ENCODE assay signal across 26 cellular contexts in genomic region chr14:51067306-51067705, GRCh38. TPM values are rescaled to one million over a fixed set of nuclear protein-coding genes. Genes with fewer than 3 reads are reported as not detected.
A peak's percentile ranks its signal among the peaks of the same experiment; 100 is the strongest.
DNase-seq lines count a peak whose midpoint lies in the region; ATAC-seq, FAIRE-seq and TF ChIP-seq lines count a peak whose summit lies in the region.
"Had no signal": no experiment of that assay in that cellular context is flagged by ENCODE, and none has a peak within 500 bp of the region (broad histone marks: within the 10 kb centered on the region; RNA-seq: fewer than 3 reads in every experiment).

No MANE protein-coding gene starts in this region.

- ATAC-seq in HepG2 (no peak), right lobe of liver (no peak), GM18870 (IDR thresholded peaks at IDR 0.05; ENCODE audit: unreplicated experiment) (no peak)
- ATAC-seq: A549, HCT116 had no signal

- H3K9ac ChIP-seq in HepG2 (ENCODE audit: insufficient read depth, low read depth, low read length) (no peak overlapping the region), neuronal stem cell (ENCODE audit: low read depth, low read length, poor library complexity) (no peak overlapping the region)

- BruUV-seq in HepG2 (replicated peaks; lab: Mats Ljungman, UMichigan) (no TSS peak), MCF 10A (replicated peaks; lab: Mats Ljungman, UMichigan) (no TSS peak)

- H3K4me1 Mint-ChIP-seq in chondrocyte (ENCODE audit: low read depth) (peaks cover 46% of the 10 kb centered on the region), MCF 10A (ENCODE audit: insufficient read depth, unreplicated experiment) (no peaks in the 10 kb centered on the region)
- H3K4me1 Mint-ChIP-seq: B cell; CD4-positive, CD25-positive, alpha-beta regulatory T cell; CD8-positive, alpha-beta memory T cell had no signal

- H2BK15ac ChIP-seq in neuronal stem cell (ENCODE audit: low read length), result no peak overlapping the region

- H3K9me3 ChIP-seq in HepG2 (ENCODE audit: low read length), result no peaks in the 10 kb centered on the region
- H3K9me3 ChIP-seq in right lobe of liver, result no peaks in the 10 kb centered on the region
- peaks cover 0 to 9% of the 10 kb centered on the region in 2 donors for H3K9me3 ChIP-seq in neuronal stem cell (replicated peaks in 1 of 2; ENCODE audit: control insufficient read depth in 2 of 2, insufficient read depth in 1 of 2, low read depth in 1 of 2, low read length in 2 of 2)
- no peaks in the 10 kb centered on the region for H3K9me3 ChIP-seq in uterus

- no peak overlapping the region for H2AK5ac ChIP-seq in neuronal stem cell (ENCODE audit: low read depth, low read length)

- no peaks in the 10 kb centered on the region for H3K27me3 Mint-ChIP-seq in chondrocyte (ENCODE audit: low read depth)
- H3K27me3 Mint-ChIP-seq in MCF 10A (ENCODE audit: insufficient read depth, unreplicated experiment), result no peaks in the 10 kb centered on the region

- TF ChIP-seq RAD21 in HepG2 (CRISPR knock-in tag; IDR thresholded peaks at IDR 0.05), result no peak

- H3K4me3 ChIP-seq in HepG2 (replicated peaks in 1 of 3; ENCODE audit: insufficient read depth in 1 of 3, low read depth in 2 of 3, low read length in 3 of 3), result no peak overlapping the region
- no peak overlapping the region for H3K4me3 ChIP-seq in right lobe of liver
- H3K4me3 ChIP-seq in neuronal stem cell (ENCODE audit: low read length in 2 of 2), result peak overlapping the region in 1 of 2 donors; percentile 16
- H3K4me3 ChIP-seq in uterus, result no peak overlapping the region
- H3K4me3 ChIP-seq: A549 had no signal

- intact Hi-C loops in HepG2 (cut with micrococcal nuclease; ENCODE audit: unreplicated experiment), result no loop called here
- intact Hi-C loops in right lobe of liver (cut with DNase I), result no loop called here
- intact Hi-C loops in uterus (cut with DNase I; ENCODE audit: low total_unique reads), result no loop called here
- intact Hi-C loops in MCF 10A (cut with micrococcal nuclease), result no loop called here

- DNase-seq in HepG2 (ENCODE audit: low spot score) (no peak), right lobe of liver (no peak), chondrocyte (ENCODE audit: low spot score) (no peak), neuronal stem cell (ENCODE audit: low spot score) (no peak), uterus (no peak), NCI-H2107 (lab: John Stamatoyannopoulos, UW) (no peak), MCF 10A (ENCODE audit: unreplicated experiment) (no peak)
- DNase-seq: C1 segment of cervical spinal cord; CD4-positive, CD25-positive, alpha-beta regulatory T cell; CD8-positive, alpha-beta memory T cell; COR-L47; DMS 273 treated with DMSO at 0.1 percent for 48 hours; DMS53; DND-41; GOT3; H7 had no signal

- CTCF ChIA-PET in HepG2 (lab: Yijun Ruan, JAX; ENCODE audit: low intra/inter-chr PET ratio, low total read pairs) (no interaction called here), MCF 10A (lab: Yijun Ruan, JAX) (interaction anchor here (0.6 kb wide), 1 partner anchor 20 kb away, joined by 3 read pairs; no protein-coding TSS in a partner anchor)

- H3K4ac ChIP-seq in neuronal stem cell (ENCODE audit: low read length), result no peak overlapping the region

- H2BK12ac ChIP-seq in neuronal stem cell (ENCODE audit: low read length), result no peak overlapping the region

- no peak overlapping the region for H2BK120ac ChIP-seq in neuronal stem cell (ENCODE audit: low read depth, low read length)

- H3K27ac Mint-ChIP-seq in chondrocyte (ENCODE audit: unreplicated experiment) (peak overlapping the region; percentile 46), MCF 10A (ENCODE audit: low read depth, unreplicated experiment) (no peak overlapping the region)
- H3K27ac Mint-ChIP-seq: B cell; CD4-positive, CD25-positive, alpha-beta regulatory T cell; CD8-positive, alpha-beta memory T cell; IgD-negative memory B cell had no signal

- H3K36me3 ChIP-seq in HepG2 (replicated peaks in 1 of 2; ENCODE audit: control insufficient read depth in 1 of 2, insufficient read depth in 2 of 2, low read length in 2 of 2) (no peaks in the 10 kb centered on the region), right lobe of liver (no peaks in the 10 kb centered on the region), neuronal stem cell (replicated peaks in 1 of 2; ENCODE audit: control insufficient read depth in 2 of 2, insufficient read depth in 2 of 2, low read length in 2 of 2) (no peaks in the 10 kb centered on the region), uterus (no peaks in the 10 kb centered on the region)

- no peak overlapping the region for H3K14ac ChIP-seq in neuronal stem cell (ENCODE audit: low read length)

- H4K20me1 ChIP-seq in HepG2 (ENCODE audit: insufficient read depth, low read length), result no peaks in the 10 kb centered on the region

- H2AFZ ChIP-seq in HepG2 (ENCODE audit: low read length) (no peak overlapping the region), neuronal stem cell (ENCODE audit: low read length) (peak overlapping the region; percentile 28)

- no peak overlapping the region for H4K91ac ChIP-seq in neuronal stem cell (ENCODE audit: low read depth, low read length, poor library complexity)

- TF ChIP-seq EP300 in HepG2 (IDR thresholded peaks at IDR 0.05; ENCODE audit: low read depth in 2 of 2, low read length in 2 of 2) (no peak), HepG2 (CRISPR knock-in tag; IDR thresholded peaks at IDR 0.05; ENCODE audit: borderline replicate concordance) (no peak)

- no peak for TF ChIP-seq CTCF in HepG2 (CRISPR knock-in tag; IDR thresholded peaks at IDR 0.05)
- no peak for TF ChIP-seq CTCF in right lobe of liver (IDR thresholded peaks at IDR 0.05)
- no peak for TF ChIP-seq CTCF in chondrocyte (IDR thresholded peaks at IDR 0.05)
- no peak for TF ChIP-seq CTCF in uterus (IDR thresholded peaks at IDR 0.05)
- TF ChIP-seq CTCF in MCF 10A (IDR thresholded peaks at IDR 0.05; ENCODE audit: unreplicated experiment), result no peak

- H3K4me1 ChIP-seq in HepG2 (ENCODE audit: insufficient read depth, low read length) (no peaks in the 10 kb centered on the region), right lobe of liver (no peaks in the 10 kb centered on the region), neuronal stem cell (ENCODE audit: control insufficient read depth in 2 of 2, insufficient read depth in 1 of 2, low read depth in 1 of 2, low read length in 2 of 2) (peaks cover 2 to 3% of the 10 kb centered on the region in 2 donors), uterus (no peaks in the 10 kb centered on the region)

- H3K18ac ChIP-seq in neuronal stem cell (ENCODE audit: low read length), result peak overlapping the region; percentile 44

- no peak for TF ChIP-seq POLR2A in HepG2 (IDR thresholded peaks at IDR 0.05; ENCODE audit: insufficient read depth in 1 of 2, low read depth in 2 of 2, low read length in 2 of 2)
- TF ChIP-seq POLR2A in right lobe of liver (IDR thresholded peaks at IDR 0.05), result no peak
- TF ChIP-seq POLR2A in uterus (IDR thresholded peaks at IDR 0.05), result no peak

- H3K4me2 ChIP-seq in HepG2 (ENCODE audit: low read depth, low read length) (no peak overlapping the region), neuronal stem cell (ENCODE audit: insufficient read depth, low read length, poor library complexity, severe bottlenecking) (no peak overlapping the region)
- H3K4me2 ChIP-seq: A549 had no signal

- H3K4me3 Mint-ChIP-seq in chondrocyte (ENCODE audit: unreplicated experiment), result no peak overlapping the region
- H3K4me3 Mint-ChIP-seq in MCF 10A (ENCODE audit: unreplicated experiment), result no peak overlapping the region
- H3K4me3 Mint-ChIP-seq: B cell; CD4-positive, CD25-positive, alpha-beta regulatory T cell; CD8-positive, alpha-beta memory T cell; IgD-negative memory B cell had no signal

- in situ Hi-C loops in HepG2 (cut with HindIII; ENCODE audit: extremely low pct_ligation_motif_present, low pct_unique_long_range_greater_than_20kb), result no loop called here

- peaks cover 7% of the 10 kb centered on the region for H3K36me3 Mint-ChIP-seq in chondrocyte (ENCODE audit: low read depth)
- no peaks in the 10 kb centered on the region for H3K36me3 Mint-ChIP-seq in MCF 10A (ENCODE audit: insufficient read depth, unreplicated experiment)
- H3K36me3 Mint-ChIP-seq: CD4-positive, CD25-positive, alpha-beta regulatory T cell had no signal

- FAIRE-seq in HepG2 (lab: Jason Lieb, UNC), result no peak
- FAIRE-seq: A549, G401.6, GM12892, GM18507, HTR-8/SVneo had no signal

- no peak overlapping the region for H3K27ac ChIP-seq in HepG2 (ENCODE audit: extremely low read length, insufficient read depth, low read length)
- no peak overlapping the region for H3K27ac ChIP-seq in right lobe of liver
- no peak overlapping the region for H3K27ac ChIP-seq in neuronal stem cell (replicated peaks; ENCODE audit: low read length)
- peak overlapping the region; percentile 41 to 74 for H3K27ac ChIP-seq in uterus
- H3K27ac ChIP-seq: 22Rv1, A549 had no signal

- H3K23ac ChIP-seq in neuronal stem cell (ENCODE audit: low read depth, low read length, poor library complexity), result no peak overlapping the region

- no peak overlapping the region for H2BK5ac ChIP-seq in neuronal stem cell (ENCODE audit: low read length)

- no peaks in the 10 kb centered on the region for H3K79me1 ChIP-seq in neuronal stem cell (ENCODE audit: low read depth, low read length)

- POLR2A ChIA-PET in HepG2 (lab: Yijun Ruan, JAX), result no interaction called here
- POLR2A ChIA-PET in MCF 10A (lab: Yijun Ruan, JAX), result no interaction called here

- H3K27me3 ChIP-seq in HepG2 (ENCODE audit: control insufficient read depth in 1 of 2, insufficient read depth in 2 of 2, low read length in 2 of 2), result no peaks in the 10 kb centered on the region; a peak in 1 of 5 replicates
- no peaks in the 10 kb centered on the region for H3K27me3 ChIP-seq in right lobe of liver
- H3K27me3 ChIP-seq in neuronal stem cell (ENCODE audit: control insufficient read depth in 3 of 3, insufficient read depth in 3 of 3, low read depth in 1 of 3, low read length in 3 of 3), result no peaks in the 10 kb centered on the region
- no peaks in the 10 kb centered on the region for H3K27me3 ChIP-seq in uterus

- 3% methylated on average over 4 of the region's 4 CpGs for WGBS in HepG2 (ENCODE audit: low lambda C conversion rate)
- WGBS in right lobe of liver (ENCODE audit: insufficient coverage, low coverage, low lambda C conversion rate, missing lambda C conversion rate), result 79% methylated on average over 4 of the region's 4 CpGs
- no CpG with 5 or more reads among the region's 4 CpGs for WGBS in neuronal stem cell (ENCODE audit: extremely low coverage in 2 of 2, insufficient read length in 2 of 2, insufficient replicate concordance in 1 of 2), 2 donors

- H3K79me2 ChIP-seq in HepG2 (ENCODE audit: insufficient read depth, low read length), result no peaks in the 10 kb centered on the region

- H3K9me3 Mint-ChIP-seq in chondrocyte (ENCODE audit: low read depth), result peaks cover 28% of the 10 kb centered on the region
- peaks cover 12% of the 10 kb centered on the region for H3K9me3 Mint-ChIP-seq in MCF 10A (ENCODE audit: unreplicated experiment)

- H4K8ac ChIP-seq in neuronal stem cell (ENCODE audit: low read depth, low read length), result no peak overlapping the region

RNA-seq across cellular contexts. Expression of gene TRIM9, which starts 27.6 kb away (rescaled TPM):
- total RNA-seq in HepG2 (2016; rRNA removed; fragmentation: Illumina TruSeq; extraction: Trizol) (0.04 TPM in 1 of 2 replicates, not detected in the other), right lobe of liver (1 to 10 TPM in 1 of 6 experiments, under 1 TPM in 5; 0.07 to 1.9 (median 0.32) TPM), chondrocyte (13.0 to 15.5 TPM (median 13.4 TPM) in 3 replicates), uterus (1 to 10 TPM; 2.4 to 7.6 (median 3.4) TPM), MCF 10A (2022) (0.19 TPM in 1 of 2 replicates, not detected in the other)
- total RNA-seq in HepG2 (2016; cell fraction: cytosol; rRNA removed; fragmentation: Illumina TruSeq; extraction: Trizol; ENCODE audit: low read depth), result not detected in 2 replicates
- 0.04 TPM in 1 of 2 replicates, not detected in the other for total RNA-seq in HepG2 (2016; cell fraction: insoluble cytoplasmic fraction; rRNA removed; fragmentation: Illumina TruSeq; extraction: Trizol)
- 0.06 TPM in 1 of 2 replicates, not detected in the other for total RNA-seq in HepG2 (2016; cell fraction: membrane; rRNA removed; fragmentation: Illumina TruSeq; extraction: Trizol)
- total RNA-seq in HepG2 (2016; cell fraction: nucleus; rRNA removed; fragmentation: Illumina TruSeq; extraction: Trizol), result 0.09 TPM in 1 of 2 replicates, not detected in the other
- 0.07 and 0.34 TPM in 2 replicates for polyA plus RNA-seq in HepG2 (2011; rRNA removed)
- polyA plus RNA-seq in HepG2 (2011; cell fraction: cytosol; rRNA removed), result 0.17 and 0.21 TPM in 2 replicates
- 0.21 and 0.38 TPM in 2 replicates for polyA plus RNA-seq in HepG2 (2011; cell fraction: nucleus; rRNA removed)
- 0.05 and 0.07 TPM in 2 replicates for polyA plus RNA-seq in HepG2 (2012)
- not detected in 2 replicates for polyA plus RNA-seq in HepG2 (2016; cell fraction: cytosol; fragmentation: Illumina TruSeq; extraction: Trizol; ENCODE audit: low read depth)
- polyA plus RNA-seq in HepG2 (2016; cell fraction: insoluble cytoplasmic fraction; fragmentation: Illumina TruSeq; extraction: Trizol; ENCODE audit: low read depth), result not detected in 2 replicates
- not detected in 2 replicates for polyA plus RNA-seq in HepG2 (2016; cell fraction: membrane; fragmentation: Illumina TruSeq; extraction: Trizol; ENCODE audit: low read depth)
- polyA plus RNA-seq in HepG2 (2016; cell fraction: nucleus; fragmentation: Illumina TruSeq; extraction: Trizol; ENCODE audit: insufficient read depth, low read depth), result 0.15 TPM in 1 of 2 replicates, not detected in the other
- polyA minus RNA-seq in HepG2 (2011; rRNA and poly(A)+ RNA removed; ENCODE audit: low replicate concordance), result 0.05 and 0.74 TPM in 2 replicates
- not detected in 2 replicates for polyA minus RNA-seq in HepG2 (2011; cell fraction: cytosol; rRNA and poly(A)+ RNA removed)
- 0.13 and 0.50 TPM in 2 replicates for polyA minus RNA-seq in HepG2 (2011; cell fraction: nucleus; rRNA and poly(A)+ RNA removed)
- 1.6 TPM for polyA plus RNA-seq in neuronal stem cell (2013, experiment 1 of 2)
- polyA plus RNA-seq in neuronal stem cell (2013, experiment 2 of 2), result 1.6 TPM

Comparison
In these comparisons a context has a peak if more than half of its experiments do, and no peak if none do; other contexts are left out.
1. H3K27ac ChIP-seq: peak in uterus (2 of 2); none in HepG2 (single experiment), right lobe of liver (0 of 3) and neuronal stem cell (single experiment).